In genomic region chr2:101807242-101807641, GRCh38 we compare ENCODE assay signal across 13 cellular contexts.
DNase-seq lines count a peak whose midpoint lies in the region; ATAC-seq and TF ChIP-seq lines count a peak whose summit lies in the region.
"Had no signal": no experiment of that assay in that cellular context is flagged by ENCODE, and none has a peak within 500 bp of the region (broad histone marks: within the 10 kb centered on the region; RNA-seq: fewer than 3 reads in every experiment).

No MANE protein-coding gene starts in this region.

- no peaks in the 10 kb centered on the region for H3K36me3 ChIP-seq in RWPE2 (ENCODE audit: low read depth)
- H3K36me3 ChIP-seq: upper lobe of right lung had no signal

- no peak overlapping the region for H3K4me3 Mint-ChIP-seq in activated CD4-positive, alpha-beta T cell treated with anti-CD3 and anti-CD28 coated beads, Interleukin-2, amount 10 ng/mL, durations not matched to agents 24 days and 14 days
- H3K4me3 Mint-ChIP-seq in glutamatergic neuron (ENCODE audit: unreplicated experiment) = no peak overlapping the region
- H3K4me3 Mint-ChIP-seq in stimulated activated memory B cell treated with anti-CD40 and anti-IgM and Interleukin-4, amounts not matched to agents 10 μg/mL and 1 μg/mL and 100 μg/mL, for 72 hours = no peak overlapping the region

- H3K27me3 ChIP-seq in RWPE2 (ENCODE audit: insufficient read depth, poor library complexity, severe bottlenecking) = no peaks in the 10 kb centered on the region
- H3K27me3 ChIP-seq: upper lobe of right lung had no signal

- no peak for DNase-seq in activated CD4-positive, alpha-beta T cell treated with anti-CD3 and anti-CD28 coated beads, Interleukin-2, amount 10 ng/mL, durations not matched to agents 24 days and 14 days
- no peak for DNase-seq in activated CD4-positive, alpha-beta T cell treated with anti-CD3 and anti-CD28 coated beads for 48 hours
- DNase-seq in RWPE2 (ENCODE audit: low spot score) (no peak), glutamatergic neuron (no peak)
- no peak for DNase-seq in stimulated activated naive CD4-positive, alpha-beta T cell (lab: John Stamatoyannopoulos, UW)
- DNase-seq in activated effector memory CD4-positive, alpha-beta T cell treated with Interleukin-2 at 50 U/mL for 16 hours = no peak
- DNase-seq: KG1; NCI-H1436; stimulated activated CD4-positive, alpha-beta T cell treated with anti-CD3 and anti-CD28 coated beads, Interleukin-1b, Interleukin-23, amount 100 ng/mL, for 48 hours; upper lobe of right lung had no signal

- H3K27ac ChIP-seq in RWPE2 (ENCODE audit: poor library complexity, severe bottlenecking) = peak overlapping the region; percentile 90
- H3K27ac ChIP-seq: upper lobe of right lung, VCaP had no signal

- peaks cover 3% of the 10 kb centered on the region for H3K9me3 Mint-ChIP-seq in activated CD4-positive, alpha-beta T cell treated with anti-CD3 and anti-CD28 coated beads, Interleukin-2, amount 10 ng/mL, durations not matched to agents 24 days and 14 days
- peaks cover 36% of the 10 kb centered on the region for H3K9me3 Mint-ChIP-seq in glutamatergic neuron (ENCODE audit: unreplicated experiment)
- peaks cover 3% of the 10 kb centered on the region for H3K9me3 Mint-ChIP-seq in stimulated activated memory B cell treated with anti-CD40 and anti-IgM and Interleukin-4, amounts not matched to agents 10 μg/mL and 1 μg/mL and 100 μg/mL, for 72 hours

- no peak for ATAC-seq in RWPE2 (ENCODE audit: low read depth)
- ATAC-seq in stimulated activated memory B cell treated with anti-CD40 and anti-IgM and Interleukin-4, amounts not matched to agents 10 μg/mL and 1 μg/mL and 100 μg/mL, for 72 hours = peak; percentile 39
- no peak for ATAC-seq in HG03025 (IDR thresholded peaks at IDR 0.05; ENCODE audit: low FRiP score, unreplicated experiment)
- ATAC-seq: upper lobe of right lung had no signal

- no peaks in the 10 kb centered on the region for H3K9me3 ChIP-seq in RWPE2 (ENCODE audit: severe bottlenecking)
- H3K9me3 ChIP-seq: upper lobe of right lung had no signal

- H3K4me3 ChIP-seq in RWPE2 (ENCODE audit: severe bottlenecking) = no peak overlapping the region
- H3K4me3 ChIP-seq: upper lobe of right lung had no signal

- intact Hi-C loops in activated CD4-positive, alpha-beta T cell treated with anti-CD3 and anti-CD28 coated beads, Interleukin-2, amount 10 ng/mL, durations not matched to agents 24 days and 14 days (cut with micrococcal nuclease) = no loop called here

- peaks cover 16% of the 10 kb centered on the region for H3K36me3 Mint-ChIP-seq in activated CD4-positive, alpha-beta T cell treated with anti-CD3 and anti-CD28 coated beads, Interleukin-2, amount 10 ng/mL, durations not matched to agents 24 days and 14 days (ENCODE audit: low read depth)
- H3K36me3 Mint-ChIP-seq in glutamatergic neuron (ENCODE audit: unreplicated experiment) = no peaks in the 10 kb centered on the region
- H3K36me3 Mint-ChIP-seq in stimulated activated memory B cell treated with anti-CD40 and anti-IgM and Interleukin-4, amounts not matched to agents 10 μg/mL and 1 μg/mL and 100 μg/mL, for 72 hours = peaks cover 26% of the 10 kb centered on the region

- TF ChIP-seq CTCF in RWPE2 (IDR thresholded peaks at IDR 0.05; ENCODE audit: poor library complexity, severe bottlenecking) (no peak), glutamatergic neuron (IDR thresholded peaks at IDR 0.05; ENCODE audit: partially characterized antibody, unreplicated experiment) (no peak)

- H3K27me3 Mint-ChIP-seq in activated CD4-positive, alpha-beta T cell treated with anti-CD3 and anti-CD28 coated beads, Interleukin-2, amount 10 ng/mL, durations not matched to agents 24 days and 14 days = no peaks in the 10 kb centered on the region
- peaks cover 38% of the 10 kb centered on the region for H3K27me3 Mint-ChIP-seq in glutamatergic neuron (ENCODE audit: unreplicated experiment)
- H3K27me3 Mint-ChIP-seq in stimulated activated memory B cell treated with anti-CD40 and anti-IgM and Interleukin-4, amounts not matched to agents 10 μg/mL and 1 μg/mL and 100 μg/mL, for 72 hours = no peaks in the 10 kb centered on the region

- peaks cover 29% of the 10 kb centered on the region for H3K4me1 Mint-ChIP-seq in activated CD4-positive, alpha-beta T cell treated with anti-CD3 and anti-CD28 coated beads, Interleukin-2, amount 10 ng/mL, durations not matched to agents 24 days and 14 days
- peaks cover 79% of the 10 kb centered on the region for H3K4me1 Mint-ChIP-seq in glutamatergic neuron (ENCODE audit: low read depth, unreplicated experiment)
- peaks cover 75% of the 10 kb centered on the region for H3K4me1 Mint-ChIP-seq in stimulated activated memory B cell treated with anti-CD40 and anti-IgM and Interleukin-4, amounts not matched to agents 10 μg/mL and 1 μg/mL and 100 μg/mL, for 72 hours

- H3K4me1 ChIP-seq in RWPE2 (ENCODE audit: insufficient read depth, poor library complexity, severe bottlenecking) = peaks cover 49% of the 10 kb centered on the region

- H3K27ac Mint-ChIP-seq in activated CD4-positive, alpha-beta T cell treated with anti-CD3 and anti-CD28 coated beads, Interleukin-2, amount 10 ng/mL, durations not matched to agents 24 days and 14 days = peak overlapping the region; percentile 26
- peak overlapping the region; percentile 10 for H3K27ac Mint-ChIP-seq in glutamatergic neuron (ENCODE audit: unreplicated experiment)
- peak overlapping the region; percentile 83 for H3K27ac Mint-ChIP-seq in stimulated activated memory B cell treated with anti-CD40 and anti-IgM and Interleukin-4, amounts not matched to agents 10 μg/mL and 1 μg/mL and 100 μg/mL, for 72 hours

Comparison
In these comparisons a context has a peak if more than half of its experiments do, and no peak if none do; other contexts are left out.
1. H3K27ac Mint-ChIP-seq: peak in every context shown above with its lines; median percentile 83 in stimulated activated memory B cell treated with anti-CD40 and anti-IgM and Interleukin-4, amounts not matched to agents 10 μg/mL and 1 μg/mL and 100 μg/mL, for 72 hours; 26 in activated CD4-positive, alpha-beta T cell treated with anti-CD3 and anti-CD28 coated beads, Interleukin-2, amount 10 ng/mL, durations not matched to agents 24 days and 14 days; 10 in glutamatergic neuron.